Comparison of ENCODE assay signal across 8 cellular contexts in the genomic region with DNA sequence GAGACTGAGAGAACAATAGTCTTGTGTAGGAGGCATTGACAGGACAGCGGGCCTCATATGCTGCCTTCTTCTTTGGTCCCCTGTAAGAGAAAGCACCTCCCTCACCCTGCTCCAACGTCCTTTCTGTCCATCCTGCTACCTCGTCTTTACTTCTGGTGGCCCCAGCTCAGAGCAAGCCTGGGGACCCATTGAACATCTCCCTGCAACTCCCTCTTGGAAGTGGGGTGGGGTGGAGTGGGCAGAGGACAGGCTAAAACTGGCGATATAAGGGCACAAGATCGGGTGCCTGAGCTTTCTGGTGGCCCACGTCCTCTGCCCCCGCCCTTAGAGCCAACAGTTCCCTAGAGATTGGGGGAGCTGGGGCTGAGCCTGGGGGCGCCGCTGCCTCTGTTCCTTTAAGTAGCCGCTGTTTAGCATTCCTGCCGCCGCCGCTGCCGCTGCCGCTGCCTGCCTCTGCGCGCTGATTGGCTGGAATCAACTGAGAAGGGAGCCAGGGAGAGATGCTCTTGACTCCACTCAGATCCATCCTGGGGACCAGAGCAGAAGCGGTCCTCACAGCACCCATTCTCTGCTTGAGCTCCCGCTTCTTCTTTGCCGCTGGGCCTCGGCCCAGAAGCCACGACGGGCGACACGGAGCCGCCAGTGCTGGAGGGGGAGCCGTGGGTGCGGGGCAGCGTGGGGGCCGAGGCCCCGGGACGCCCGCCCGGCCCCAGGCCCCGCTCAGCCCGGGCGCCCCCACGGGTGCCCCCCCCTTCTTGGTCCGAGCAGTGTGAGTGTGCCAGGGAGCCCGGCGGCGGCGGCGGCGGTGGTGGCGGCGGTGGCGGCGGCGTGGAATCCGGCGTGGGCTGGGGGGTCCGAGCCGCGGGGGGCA. TPM values are rescaled to one million over a fixed set of nuclear protein-coding genes. Genes with fewer than 3 reads are reported as not detected.
A peak's percentile ranks its signal among the peaks of the same experiment; 100 is the strongest.
DNase-seq lines count a peak whose midpoint lies in the region; ATAC-seq, FAIRE-seq and TF ChIP-seq lines count a peak whose summit lies in the region.

A gene (plus strand): TSS at position 510 of the 871 bp plus-strand sequence. CDS start 367 bp downstream, outside the sequence.

- CTCF ChIA-PET in HepG2 (lab: Yijun Ruan, JAX; ENCODE audit: low intra/inter-chr PET ratio, low total read pairs), result no interaction called here

- TF ChIP-seq EP300 in HepG2 (IDR thresholded peaks at IDR 0.05; ENCODE audit: low read depth in 2 of 2, low read length in 2 of 2), result no peak
- TF ChIP-seq EP300 in HepG2 (CRISPR knock-in tag; IDR thresholded peaks at IDR 0.05; ENCODE audit: borderline replicate concordance), result no peak

- TF ChIP-seq POLR2A in HepG2 (IDR thresholded peaks at IDR 0.05; ENCODE audit: insufficient read depth in 1 of 2, low read depth in 2 of 2, low read length in 2 of 2), result no peak

- BruUV-seq in HepG2 (replicated peaks; lab: Mats Ljungman, UMichigan), result no TSS peak

- H3K4me2 ChIP-seq in HepG2 (ENCODE audit: low read depth, low read length), result no peak within 1 kb of the TSS

- H3K9ac ChIP-seq in HepG2 (ENCODE audit: insufficient read depth, low read depth, low read length), result no peak within 1 kb of the TSS

- H3K27ac ChIP-seq in HepG2 (ENCODE audit: extremely low read length, insufficient read depth, low read length) (no peak within 1 kb of the TSS), tibial artery (no peak within 1 kb of the TSS)

- peak; percentile 19 for DNase-seq in activated naive CD4-positive, alpha-beta T cell treated with Interleukin-2 at 50 U/mL for 16 hours
- no peak for DNase-seq in activated naive CD4-positive, alpha-beta T cell (lab: John Stamatoyannopoulos, UW)
- DNase-seq in NCI-H748 treated with DMSO at 0.1 percent for 48 hours (lab: John Stamatoyannopoulos, UW) (peak; percentile 56), cerebellar nuclear complex (lab: John Stamatoyannopoulos, UW) (peak; percentile 6 to 8), HepG2 (ENCODE audit: low spot score) (no peak), tibial artery (no peak)

- no peaks in the 10 kb centered on the region for H3K79me2 ChIP-seq in HepG2 (ENCODE audit: insufficient read depth, low read length)

- H3K4me3 ChIP-seq in HepG2 (replicated peaks in 1 of 3; ENCODE audit: insufficient read depth in 1 of 3, low read depth in 2 of 3, low read length in 3 of 3) (no peak within 1 kb of the TSS), tibial artery (peak within 1 kb of the TSS; percentile 44 to 50)

- FAIRE-seq in HepG2 (lab: Jason Lieb, UNC), result no peak

- POLR2A ChIA-PET in HepG2 (lab: Yijun Ruan, JAX), result no interaction called here

- no peak within 1 kb of the TSS for H2AFZ ChIP-seq in HepG2 (ENCODE audit: low read length)

- H3K36me3 ChIP-seq in HepG2 (replicated peaks in 1 of 2; ENCODE audit: control insufficient read depth in 1 of 2, insufficient read depth in 2 of 2, low read length in 2 of 2) (no peaks in the 10 kb centered on the region), tibial artery (no peaks in the 10 kb centered on the region)

- peak; percentile 63 for ATAC-seq in HepG2
- no peak for ATAC-seq in GM19351 (IDR thresholded peaks at IDR 0.05; ENCODE audit: unreplicated experiment)
- ATAC-seq in HG02610 (IDR thresholded peaks at IDR 0.05; ENCODE audit: unreplicated experiment), result no peak

- H3K4me1 ChIP-seq in HepG2 (ENCODE audit: insufficient read depth, low read length) (no peaks in the 10 kb centered on the region), tibial artery (peaks cover 0 to 13% (median 6%) of the 10 kb centered on the region in 4 donors)

- WGBS in HepG2 (ENCODE audit: low lambda C conversion rate), result 17% methylated on average over 8 of the region's 55 CpGs

- intact Hi-C loops in HepG2 (cut with micrococcal nuclease; ENCODE audit: unreplicated experiment), result no loop called here
- intact Hi-C loops in tibial artery (cut with DNase I; ENCODE audit: low total_unique reads), result loop anchor here (5.0 kb wide), 2 partner anchors 58 to 272 kb away; no protein-coding TSS in a partner anchor

- H4K20me1 ChIP-seq in HepG2 (ENCODE audit: insufficient read depth, low read length), result no peaks in the 10 kb centered on the region

- TF ChIP-seq CTCF in HepG2 (CRISPR knock-in tag; IDR thresholded peaks at IDR 0.05) (no peak), tibial artery (IDR thresholded peaks at IDR 0.05) (no peak)

- H3K9me3 ChIP-seq in HepG2 (ENCODE audit: low read length) (no peaks in the 10 kb centered on the region), tibial artery (no peaks in the 10 kb centered on the region)

- in situ Hi-C loops in HepG2 (cut with HindIII; ENCODE audit: extremely low pct_ligation_motif_present, low pct_unique_long_range_greater_than_20kb), result no loop called here

- no peak for TF ChIP-seq RAD21 in HepG2 (CRISPR knock-in tag; IDR thresholded peaks at IDR 0.05)

- H3K27me3 ChIP-seq in HepG2 (ENCODE audit: control insufficient read depth in 1 of 2, insufficient read depth in 2 of 2, low read length in 2 of 2) (peaks cover 4 to 17% of the 10 kb centered on the region in 2 experiments; a peak in 4 of 5 replicates), tibial artery (peaks cover 0 to 8% of the 10 kb centered on the region in 2 donors)

TF ChIP-seq in HepG2, 621 proteins besides CTCF, POLR2A, EP300 and RAD21:
- TF ChIP-seq NCOA1 (CRISPR knock-in tag; IDR thresholded peaks at IDR 0.05), result no peak
- TF ChIP-seq PLRG1 (conservative IDR thresholded peaks at IDR 0.05), result no peak
- TF ChIP-seq NFYB (CRISPR knock-in tag; IDR thresholded peaks at IDR 0.05), result peak; percentile 72
- no peak for TF ChIP-seq SP2 (CRISPR knock-in tag; IDR thresholded peaks at IDR 0.05)
- TF ChIP-seq ZNF256 (CRISPR knock-in tag; conservative IDR thresholded peaks at IDR 0.05), result no peak
- TF ChIP-seq, protein P1, sequence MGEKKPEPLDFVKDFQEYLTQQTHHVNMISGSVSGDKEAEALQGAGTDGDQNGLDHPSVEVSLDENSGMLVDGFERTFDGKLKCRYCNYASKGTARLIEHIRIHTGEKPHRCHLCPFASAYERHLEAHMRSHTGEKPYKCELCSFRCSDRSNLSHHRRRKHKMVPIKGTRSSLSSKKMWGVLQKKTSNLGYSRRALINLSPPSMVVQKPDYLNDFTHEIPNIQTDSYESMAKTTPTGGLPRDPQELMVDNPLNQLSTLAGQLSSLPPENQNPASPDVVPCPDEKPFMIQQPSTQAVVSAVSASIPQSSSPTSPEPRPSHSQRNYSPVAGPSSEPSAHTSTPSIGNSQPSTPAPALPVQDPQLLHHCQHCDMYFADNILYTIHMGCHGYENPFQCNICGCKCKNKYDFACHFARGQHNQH (CRISPR knock-in tag; IDR thresholded peaks at IDR 0.05), result no peak
- no peak for TF ChIP-seq HNRNPUL1 (IDR thresholded peaks at IDR 0.05; ENCODE audit: low read depth, low read length)
- no peak for TF ChIP-seq HOXA3 (CRISPR knock-in tag; IDR thresholded peaks at IDR 0.05)
- TF ChIP-seq FOXP1 (IDR thresholded peaks at IDR 0.05), result no peak
- TF ChIP-seq FOXP1 (CRISPR knock-in tag; IDR thresholded peaks at IDR 0.05), result no peak
- no peak for TF ChIP-seq GPN1 (CRISPR knock-in tag; IDR thresholded peaks at IDR 0.05; ENCODE audit: borderline replicate concordance)
- TF ChIP-seq, protein P2, sequence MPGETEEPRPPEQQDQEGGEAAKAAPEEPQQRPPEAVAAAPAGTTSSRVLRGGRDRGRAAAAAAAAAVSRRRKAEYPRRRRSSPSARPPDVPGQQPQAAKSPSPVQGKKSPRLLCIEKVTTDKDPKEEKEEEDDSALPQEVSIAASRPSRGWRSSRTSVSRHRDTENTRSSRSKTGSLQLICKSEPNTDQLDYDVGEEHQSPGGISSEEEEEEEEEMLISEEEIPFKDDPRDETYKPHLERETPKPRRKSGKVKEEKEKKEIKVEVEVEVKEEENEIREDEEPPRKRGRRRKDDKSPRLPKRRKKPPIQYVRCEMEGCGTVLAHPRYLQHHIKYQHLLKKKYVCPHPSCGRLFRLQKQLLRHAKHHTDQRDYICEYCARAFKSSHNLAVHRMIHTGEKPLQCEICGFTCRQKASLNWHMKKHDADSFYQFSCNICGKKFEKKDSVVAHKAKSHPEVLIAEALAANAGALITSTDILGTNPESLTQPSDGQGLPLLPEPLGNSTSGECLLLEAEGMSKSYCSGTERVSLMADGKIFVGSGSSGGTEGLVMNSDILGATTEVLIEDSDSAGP (CRISPR knock-in tag; IDR thresholded peaks at IDR 0.05; ENCODE audit: borderline replicate concordance), result peak; percentile 91
- peak; percentile 43; the same call in 1 of the 2 replicates for TF ChIP-seq NFYC (CRISPR knock-in tag; IDR thresholded peaks at IDR 0.05)
- no peak for TF ChIP-seq ZNF441 (CRISPR knock-in tag; IDR thresholded peaks at IDR 0.05; ENCODE audit: borderline replicate concordance)
- no peak for TF ChIP-seq ZEB1 (IDR thresholded peaks at IDR 0.05; ENCODE audit: insufficient replicate concordance, low read depth)
- no peak for TF ChIP-seq ZSCAN12 (CRISPR knock-in tag; IDR thresholded peaks at IDR 0.05)
- TF ChIP-seq ZKSCAN1 (IDR thresholded peaks at IDR 0.05; ENCODE audit: low read length), result no peak

RNA-seq across cellular contexts. Expression of the gene that starts here (rescaled TPM):
- 19.4 and 27.2 TPM in 2 replicates for total RNA-seq in HepG2 (2016; rRNA removed; fragmentation: Illumina TruSeq; extraction: Trizol)
- 6.6 and 7.1 TPM in 2 replicates for total RNA-seq in HepG2 (2016; cell fraction: cytosol; rRNA removed; fragmentation: Illumina TruSeq; extraction: Trizol; ENCODE audit: low read depth)
- total RNA-seq in HepG2 (2016; cell fraction: insoluble cytoplasmic fraction; rRNA removed; fragmentation: Illumina TruSeq; extraction: Trizol), result 20.2 and 26.2 TPM in 2 replicates
- total RNA-seq in HepG2 (2016; cell fraction: membrane; rRNA removed; fragmentation: Illumina TruSeq; extraction: Trizol), result 12.9 and 17.9 TPM in 2 replicates
- total RNA-seq in HepG2 (2016; cell fraction: nucleus; rRNA removed; fragmentation: Illumina TruSeq; extraction: Trizol), result 8.2 and 12.6 TPM in 2 replicates
- polyA plus RNA-seq in HepG2 (2011; rRNA removed), result 8.1 and 9.9 TPM in 2 replicates
- 8.0 and 9.9 TPM in 2 replicates for polyA plus RNA-seq in HepG2 (2011; cell fraction: cytosol; rRNA removed)
- 7.2 and 8.8 TPM in 2 replicates for polyA plus RNA-seq in HepG2 (2011; cell fraction: nucleus; rRNA removed)
- 8.5 and 14.8 TPM in 2 replicates for polyA plus RNA-seq in HepG2 (2012)
- polyA plus RNA-seq in HepG2 (2016; cell fraction: cytosol; fragmentation: Illumina TruSeq; extraction: Trizol; ENCODE audit: low read depth), result 8.2 and 8.9 TPM in 2 replicates
- 21.7 and 24.9 TPM in 2 replicates for polyA plus RNA-seq in HepG2 (2016; cell fraction: insoluble cytoplasmic fraction; fragmentation: Illumina TruSeq; extraction: Trizol; ENCODE audit: low read depth)
- polyA plus RNA-seq in HepG2 (2016; cell fraction: membrane; fragmentation: Illumina TruSeq; extraction: Trizol; ENCODE audit: low read depth), result 11.1 and 14.3 TPM in 2 replicates
- 19.8 and 22.3 TPM in 2 replicates for polyA plus RNA-seq in HepG2 (2016; cell fraction: nucleus; fragmentation: Illumina TruSeq; extraction: Trizol; ENCODE audit: insufficient read depth, low read depth)
- polyA minus RNA-seq in HepG2 (2011; rRNA and poly(A)+ RNA removed; ENCODE audit: low replicate concordance), result 7.0 and 23.9 TPM in 2 replicates
- polyA minus RNA-seq in HepG2 (2011; cell fraction: cytosol; rRNA and poly(A)+ RNA removed), result 8.4 and 8.6 TPM in 2 replicates
- 5.4 and 10.7 TPM in 2 replicates for polyA minus RNA-seq in HepG2 (2011; cell fraction: nucleus; rRNA and poly(A)+ RNA removed)

Comparison
In these comparisons a context has a peak if more than half of its experiments do, and no peak if none do; other contexts are left out.
1. DNase-seq: peak in activated naive CD4-positive, alpha-beta T cell treated with Interleukin-2 at 50 U/mL for 16 hours (single experiment), NCI-H748 treated with DMSO at 0.1 percent for 48 hours (single experiment) and cerebellar nuclear complex (2 of 2); none in activated naive CD4-positive, alpha-beta T cell (0 of 4), HepG2 (single experiment) and tibial artery (0 of 2).
2. H3K4me3 ChIP-seq: peak in tibial artery (2 of 2); none in HepG2 (0 of 3).